1 cellular context compared by ENCODE assay signal in genomic region chr9:78030553-78031270, GRCh38.
TF ChIP-seq lines count a peak whose summit lies in the region.

No MANE protein-coding gene starts in this region.

TF ChIP-seq in HepG2, 621 proteins besides CTCF, POLR2A, EP300 and RAD21 (continued from another document and continues in another):
- TF ChIP-seq, protein P1, sequence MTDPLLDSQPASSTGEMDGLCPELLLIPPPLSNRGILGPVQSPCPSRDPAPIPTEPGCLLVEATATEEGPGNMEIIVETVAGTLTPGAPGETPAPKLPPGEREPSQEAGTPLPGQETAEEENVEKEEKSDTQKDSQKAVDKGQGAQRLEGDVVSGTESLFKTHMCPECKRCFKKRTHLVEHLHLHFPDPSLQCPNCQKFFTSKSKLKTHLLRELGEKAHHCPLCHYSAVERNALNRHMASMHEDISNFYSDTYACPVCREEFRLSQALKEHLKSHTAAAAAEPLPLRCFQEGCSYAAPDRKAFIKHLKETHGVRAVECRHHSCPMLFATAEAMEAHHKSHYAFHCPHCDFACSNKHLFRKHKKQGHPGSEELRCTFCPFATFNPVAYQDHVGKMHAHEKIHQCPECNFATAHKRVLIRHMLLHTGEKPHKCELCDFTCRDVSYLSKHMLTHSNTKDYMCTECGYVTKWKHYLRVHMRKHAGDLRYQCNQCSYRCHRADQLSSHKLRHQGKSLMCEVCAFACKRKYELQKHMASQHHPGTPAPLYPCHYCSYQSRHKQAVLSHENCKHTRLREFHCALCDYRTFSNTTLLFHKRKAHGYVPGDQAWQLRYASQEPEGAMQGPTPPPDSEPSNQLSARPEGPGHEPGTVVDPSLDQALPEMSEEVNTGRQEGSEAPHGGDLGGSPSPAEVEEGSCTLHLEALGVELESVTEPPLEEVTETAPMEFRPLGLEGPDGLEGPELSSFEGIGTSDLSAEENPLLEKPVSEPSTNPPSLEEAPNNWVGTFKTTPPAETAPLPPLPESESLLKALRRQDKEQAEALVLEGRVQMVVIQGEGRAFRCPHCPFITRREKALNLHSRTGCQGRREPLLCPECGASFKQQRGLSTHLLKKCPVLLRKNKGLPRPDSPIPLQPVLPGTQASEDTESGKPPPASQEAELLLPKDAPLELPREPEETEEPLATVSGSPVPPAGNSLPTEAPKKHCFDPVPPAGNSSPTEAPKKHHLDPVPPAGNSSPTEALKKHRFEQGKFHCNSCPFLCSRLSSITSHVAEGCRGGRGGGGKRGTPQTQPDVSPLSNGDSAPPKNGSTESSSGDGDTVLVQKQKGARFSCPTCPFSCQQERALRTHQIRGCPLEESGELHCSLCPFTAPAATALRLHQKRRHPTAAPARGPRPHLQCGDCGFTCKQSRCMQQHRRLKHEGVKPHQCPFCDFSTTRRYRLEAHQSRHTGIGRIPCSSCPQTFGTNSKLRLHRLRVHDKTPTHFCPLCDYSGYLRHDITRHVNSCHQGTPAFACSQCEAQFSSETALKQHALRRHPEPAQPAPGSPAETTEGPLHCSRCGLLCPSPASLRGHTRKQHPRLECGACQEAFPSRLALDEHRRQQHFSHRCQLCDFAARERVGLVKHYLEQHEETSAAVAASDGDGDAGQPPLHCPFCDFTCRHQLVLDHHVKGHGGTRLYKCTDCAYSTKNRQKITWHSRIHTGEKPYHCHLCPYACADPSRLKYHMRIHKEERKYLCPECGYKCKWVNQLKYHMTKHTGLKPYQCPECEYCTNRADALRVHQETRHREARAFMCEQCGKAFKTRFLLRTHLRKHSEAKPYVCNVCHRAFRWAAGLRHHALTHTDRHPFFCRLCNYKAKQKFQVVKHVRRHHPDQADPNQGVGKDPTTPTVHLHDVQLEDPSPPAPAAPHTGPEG (CRISPR knock-in tag; IDR thresholded peaks at IDR 0.05), result peak; percentile 81
- TF ChIP-seq, protein P2, sequence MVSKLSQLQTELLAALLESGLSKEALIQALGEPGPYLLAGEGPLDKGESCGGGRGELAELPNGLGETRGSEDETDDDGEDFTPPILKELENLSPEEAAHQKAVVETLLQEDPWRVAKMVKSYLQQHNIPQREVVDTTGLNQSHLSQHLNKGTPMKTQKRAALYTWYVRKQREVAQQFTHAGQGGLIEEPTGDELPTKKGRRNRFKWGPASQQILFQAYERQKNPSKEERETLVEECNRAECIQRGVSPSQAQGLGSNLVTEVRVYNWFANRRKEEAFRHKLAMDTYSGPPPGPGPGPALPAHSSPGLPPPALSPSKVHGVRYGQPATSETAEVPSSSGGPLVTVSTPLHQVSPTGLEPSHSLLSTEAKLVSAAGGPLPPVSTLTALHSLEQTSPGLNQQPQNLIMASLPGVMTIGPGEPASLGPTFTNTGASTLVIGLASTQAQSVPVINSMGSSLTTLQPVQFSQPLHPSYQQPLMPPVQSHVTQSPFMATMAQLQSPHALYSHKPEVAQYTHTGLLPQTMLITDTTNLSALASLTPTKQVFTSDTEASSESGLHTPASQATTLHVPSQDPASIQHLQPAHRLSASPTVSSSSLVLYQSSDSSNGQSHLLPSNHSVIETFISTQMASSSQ (IDR thresholded peaks at IDR 0.05; ENCODE audit: low read depth), result no peak
- TF ChIP-seq, protein P2 (CRISPR knock-in tag; IDR thresholded peaks at IDR 0.05; ENCODE audit: borderline replicate concordance), result 0 out of 2 replicates have a peak, but pooled peaks have one; percentile 39
- TF ChIP-seq HMGXB4 (CRISPR knock-in tag; IDR thresholded peaks at IDR 0.05; ENCODE audit: borderline replicate concordance in 1 of 2, low read depth in 1 of 2) (peak; percentile 42 to 79; a peak in 2 of 4 replicates), ATF5 (CRISPR knock-in tag; IDR thresholded peaks at IDR 0.05; ENCODE audit: low read depth) (no peak), NFIB (CRISPR knock-in tag; IDR thresholded peaks at IDR 0.05; ENCODE audit: borderline replicate concordance) (no peak), ZNF136 (CRISPR knock-in tag; IDR thresholded peaks at IDR 0.05; ENCODE audit: low read depth) (no peak), GABPB1 (CRISPR knock-in tag; IDR thresholded peaks at IDR 0.05) (peak; percentile 2; the same call in 1 of the 2 replicates), MYC (CRISPR knock-in tag; IDR thresholded peaks at IDR 0.05; ENCODE audit: borderline replicate concordance) (peak; percentile 10; the same call in 1 of the 2 replicates), TEAD3 (CRISPR knock-in tag; optimal IDR thresholded peaks at IDR 0.05; ENCODE audit: borderline replicate concordance) (no peak), SIX4 (CRISPR knock-in tag; IDR thresholded peaks at IDR 0.05) (no peak), ELF4 (CRISPR knock-in tag; IDR thresholded peaks at IDR 0.05; ENCODE audit: borderline replicate concordance) (no peak), ZNF660 (CRISPR knock-in tag; IDR thresholded peaks at IDR 0.05; ENCODE audit: borderline replicate concordance, low read depth) (no peak), HIVEP1 (CRISPR knock-in tag; IDR thresholded peaks at IDR 0.05) (no peak), ZNF883 (CRISPR knock-in tag; IDR thresholded peaks at IDR 0.05; ENCODE audit: not compliant biosample characterization) (no peak), ZNF777 (CRISPR knock-in tag; IDR thresholded peaks at IDR 0.05) (peak; percentile 12; the same call in 1 of the 2 replicates), ZIK1 (CRISPR knock-in tag; IDR thresholded peaks at IDR 0.05; ENCODE audit: borderline replicate concordance, low read depth) (0 out of 2 replicates have a peak, but pooled peaks have one; percentile 10), HNRNPL (IDR thresholded peaks at IDR 0.05; ENCODE audit: low read depth, low read length) (no peak), HNF1B (CRISPR knock-in tag; IDR thresholded peaks at IDR 0.05) (0 out of 2 replicates have a peak, but pooled peaks have one; percentile 62), MAZ (IDR thresholded peaks at IDR 0.05; ENCODE audit: borderline replicate concordance, low read depth, low read length) (0 out of 2 replicates have a peak, but pooled peaks have one; percentile 22), MAZ (CRISPR knock-in tag; IDR thresholded peaks at IDR 0.05; ENCODE audit: low read depth) (no peak; the same call in 1 of the 2 replicates), GFI1 (CRISPR knock-in tag; IDR thresholded peaks at IDR 0.05; ENCODE audit: borderline replicate concordance) (peak; percentile 9; the same call in 1 of the 2 replicates), RFX5 (IDR thresholded peaks at IDR 0.05; ENCODE audit: low read depth, low read length) (no peak), SRSF9 (IDR thresholded peaks at IDR 0.05; ENCODE audit: borderline replicate concordance, insufficient read depth, low read depth, low read length, poor library complexity, severe bottlenecking) (no peak), NKX3-1 (CRISPR knock-in tag; IDR thresholded peaks at IDR 0.05) (no peak), ZFP41 (CRISPR knock-in tag; IDR thresholded peaks at IDR 0.05; ENCODE audit: borderline replicate concordance) (no peak), ZBTB1 (CRISPR knock-in tag; IDR thresholded peaks at IDR 0.05; ENCODE audit: borderline replicate concordance) (no peak)
- TF ChIP-seq, protein P3, sequence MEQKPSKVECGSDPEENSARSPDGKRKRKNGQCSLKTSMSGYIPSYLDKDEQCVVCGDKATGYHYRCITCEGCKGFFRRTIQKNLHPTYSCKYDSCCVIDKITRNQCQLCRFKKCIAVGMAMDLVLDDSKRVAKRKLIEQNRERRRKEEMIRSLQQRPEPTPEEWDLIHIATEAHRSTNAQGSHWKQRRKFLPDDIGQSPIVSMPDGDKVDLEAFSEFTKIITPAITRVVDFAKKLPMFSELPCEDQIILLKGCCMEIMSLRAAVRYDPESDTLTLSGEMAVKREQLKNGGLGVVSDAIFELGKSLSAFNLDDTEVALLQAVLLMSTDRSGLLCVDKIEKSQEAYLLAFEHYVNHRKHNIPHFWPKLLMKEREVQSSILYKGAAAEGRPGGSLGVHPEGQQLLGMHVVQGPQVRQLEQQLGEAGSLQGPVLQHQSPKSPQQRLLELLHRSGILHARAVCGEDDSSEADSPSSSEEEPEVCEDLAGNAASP (CRISPR knock-in tag; IDR thresholded peaks at IDR 0.05; ENCODE audit: borderline replicate concordance), result no peak
- TF ChIP-seq, protein P4, sequence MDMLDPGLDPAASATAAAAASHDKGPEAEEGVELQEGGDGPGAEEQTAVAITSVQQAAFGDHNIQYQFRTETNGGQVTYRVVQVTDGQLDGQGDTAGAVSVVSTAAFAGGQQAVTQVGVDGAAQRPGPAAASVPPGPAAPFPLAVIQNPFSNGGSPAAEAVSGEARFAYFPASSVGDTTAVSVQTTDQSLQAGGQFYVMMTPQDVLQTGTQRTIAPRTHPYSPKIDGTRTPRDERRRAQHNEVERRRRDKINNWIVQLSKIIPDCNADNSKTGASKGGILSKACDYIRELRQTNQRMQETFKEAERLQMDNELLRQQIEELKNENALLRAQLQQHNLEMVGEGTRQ (IDR thresholded peaks at IDR 0.05; ENCODE audit: low read depth, low read length), result no peak
- TF ChIP-seq, protein P4 (CRISPR knock-in tag; IDR thresholded peaks at IDR 0.05; ENCODE audit: borderline replicate concordance), result no peak
- TF ChIP-seq, protein P5, sequence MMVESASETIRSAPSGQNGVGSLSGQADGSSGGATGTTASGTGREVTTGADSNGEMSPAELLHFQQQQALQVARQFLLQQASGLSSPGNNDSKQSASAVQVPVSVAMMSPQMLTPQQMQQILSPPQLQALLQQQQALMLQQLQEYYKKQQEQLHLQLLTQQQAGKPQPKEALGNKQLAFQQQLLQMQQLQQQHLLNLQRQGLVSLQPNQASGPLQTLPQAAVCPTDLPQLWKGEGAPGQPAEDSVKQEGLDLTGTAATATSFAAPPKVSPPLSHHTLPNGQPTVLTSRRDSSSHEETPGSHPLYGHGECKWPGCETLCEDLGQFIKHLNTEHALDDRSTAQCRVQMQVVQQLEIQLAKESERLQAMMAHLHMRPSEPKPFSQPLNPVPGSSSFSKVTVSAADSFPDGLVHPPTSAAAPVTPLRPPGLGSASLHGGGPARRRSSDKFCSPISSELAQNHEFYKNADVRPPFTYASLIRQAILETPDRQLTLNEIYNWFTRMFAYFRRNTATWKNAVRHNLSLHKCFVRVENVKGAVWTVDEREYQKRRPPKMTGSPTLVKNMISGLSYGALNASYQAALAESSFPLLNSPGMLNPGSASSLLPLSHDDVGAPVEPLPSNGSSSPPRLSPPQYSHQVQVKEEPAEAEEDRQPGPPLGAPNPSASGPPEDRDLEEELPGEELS (CRISPR knock-in tag; IDR thresholded peaks at IDR 0.05), result no peak
- TF ChIP-seq, protein P6, sequence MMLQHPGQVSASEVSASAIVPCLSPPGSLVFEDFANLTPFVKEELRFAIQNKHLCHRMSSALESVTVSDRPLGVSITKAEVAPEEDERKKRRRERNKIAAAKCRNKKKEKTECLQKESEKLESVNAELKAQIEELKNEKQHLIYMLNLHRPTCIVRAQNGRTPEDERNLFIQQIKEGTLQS (CRISPR knock-in tag; IDR thresholded peaks at IDR 0.05), result no peak
